In the genomic region with DNA sequence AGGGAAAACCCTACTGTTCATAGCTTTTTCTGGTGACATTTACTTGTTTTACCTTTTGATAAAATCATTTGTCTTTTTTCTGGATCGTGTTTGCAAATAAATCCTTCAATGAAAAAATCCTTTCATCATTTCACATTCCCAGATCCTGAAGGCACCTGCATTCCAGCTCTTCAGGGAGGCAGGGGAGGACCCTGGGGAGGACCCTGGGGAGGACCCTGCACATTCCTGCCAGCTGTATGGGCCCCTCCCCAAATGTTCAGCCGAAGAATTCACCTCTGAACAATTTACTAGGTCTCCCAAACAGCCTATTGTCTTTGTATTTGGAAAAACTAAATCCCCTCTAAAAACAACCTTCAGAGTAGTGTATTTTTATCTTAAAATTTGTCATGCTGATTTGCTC, we compare ENCODE assay signal across 24 cellular contexts.
"Had no signal": no experiment of that assay in that cellular context is flagged by ENCODE, and none has a peak within 500 bp of the region (broad histone marks: within the 10 kb centered on the region; RNA-seq: fewer than 3 reads in every experiment).

No MANE protein-coding gene starts in this region.

- H3K4me1 ChIP-seq: colonic mucosa had no signal

- H3K4me3 ChIP-seq: colonic mucosa, esophagus squamous epithelium, gastroesophageal sphincter, heart left ventricle, hepatocyte, left lung, lower lobe of right lung, mucosa of descending colon had no signal

- H3K27me3 ChIP-seq: colonic mucosa, esophagus squamous epithelium, gastroesophageal sphincter, heart left ventricle, hepatocyte, left lung had no signal

- H3K79me2 ChIP-seq: hepatocyte had no signal

- H3K36me3 ChIP-seq: colonic mucosa, esophagus squamous epithelium, gastroesophageal sphincter, heart left ventricle, left lung, lower lobe of right lung had no signal

- H3K9me3 ChIP-seq: colonic mucosa, esophagus squamous epithelium, gastroesophageal sphincter, left lung, lower lobe of right lung, mucosa of descending colon had no signal

- H3K27ac ChIP-seq: colonic mucosa, epithelial cell of prostate, esophagus squamous epithelium, gastroesophageal sphincter, hepatocyte, left lung, lower lobe of right lung had no signal

- H2AFZ ChIP-seq: hepatocyte had no signal

- H3K4me2 ChIP-seq: hepatocyte had no signal

- ATAC-seq: effector memory CD8-positive, alpha-beta T cell; esophagus mucosa; gastroesophageal sphincter; left cardiac atrium; left lung; lower lobe of right lung; mucosa of descending colon had no signal

- FAIRE-seq: endometrium, frontal cortex, keratinocyte had no signal

- DNase-seq: cerebellar nuclear complex; colonic mucosa; cortex of kidney; effector CD8-positive, alpha-beta T cell; effector memory CD8-positive, alpha-beta T cell; endodermal cell; erythroblast; esophagus squamous epithelium; foreskin fibroblast; heart left ventricle; hypothalamus; immature natural killer cell; left cardiac atrium; left lung; lower lobe of right lung; mesenchymal stem cell; mucosa of descending colon had no signal
